In genomic region chr12:131314524-131315090, GRCh38 we compare ENCODE assay signal across 21 cellular contexts.
"Had no signal": no experiment of that assay in that cellular context is flagged by ENCODE, and none has a peak within 500 bp of the region (broad histone marks: within the 10 kb centered on the region; RNA-seq: fewer than 3 reads in every experiment).

No MANE protein-coding gene starts in this region.

- H3K27ac ChIP-seq: KMS-11, SJSA1, SK-N-MC had no signal

- H3K9ac ChIP-seq: KMS-11 had no signal

- DNase-seq: Kasumi-1, MM.1S, NCI-H1092 treated with DMSO at 0.1 percent for 48 hours, NCI-H1436, NCI-H187, NCI-H2029, NCI-H2081 treated with DMSO at 0.1 percent for 48 hours, NCI-H2171, NCI-H226, NCI-H446, NCI-H510A, NCI-H524 treated with DMSO at 0.1 percent for 48 hours, NCI-H69, NCI-H774, Right ventricle myocardium superior, RPMI8226, SIG-M5 had no signal

- H3K27me3 ChIP-seq: SJSA1 had no signal

- H3K4me1 ChIP-seq: SJSA1 had no signal

- H3K9me3 ChIP-seq: SJSA1 had no signal

- H3K4me2 ChIP-seq: KMS-11 had no signal

- H3K4me3 ChIP-seq: SJSA1, SK-N-MC had no signal

- H3K36me3 ChIP-seq: SJSA1 had no signal

- FAIRE-seq: RCC 7860 had no signal
